11 cellular contexts compared by ENCODE assay signal in genomic region chr1:111192074-111192473, GRCh38. TPM values are rescaled to one million over a fixed set of nuclear protein-coding genes. Genes with fewer than 3 reads are reported as not detected.
A peak's percentile ranks its signal among the peaks of the same experiment; 100 is the strongest.
DNase-seq lines count a peak whose midpoint lies in the region; ATAC-seq and TF ChIP-seq lines count a peak whose summit lies in the region.
"Had no signal": no experiment of that assay in that cellular context is flagged by ENCODE, and none has a peak within 500 bp of the region (broad histone marks: within the 10 kb centered on the region; RNA-seq: fewer than 3 reads in every experiment).

No MANE protein-coding gene starts in this region.

- H3K27me3 ChIP-seq in OCI-LY1 (ENCODE audit: insufficient read depth, low read length) (no peaks in the 10 kb centered on the region), smooth muscle cell (ENCODE audit: low read depth) (no peaks in the 10 kb centered on the region)
- H3K27me3 ChIP-seq: esophagus muscularis mucosa had no signal

- POLR2A ChIA-PET in RWPE1 (lab: Yijun Ruan, JAX; ENCODE audit: low non-redundant PET): interaction anchor here (0.5 kb wide), 1 partner anchor 25 kb away, joined by 5 read pairs; no protein-coding TSS in a partner anchor

- H2AFZ ChIP-seq in OCI-LY1 (ENCODE audit: low read length) (no peak overlapping the region), smooth muscle cell (ENCODE audit: low read depth) (no peak overlapping the region)

- peak overlapping the region; percentile 45 for H3K27ac Mint-ChIP-seq in Calu3 (ENCODE audit: unreplicated experiment)

- H3K27ac ChIP-seq in OCI-LY1 (ENCODE audit: low read depth, low read length, poor library complexity, severe bottlenecking) (peak overlapping the region; percentile 14), epithelial cell of prostate (peak overlapping the region; percentile 70), smooth muscle cell (ENCODE audit: low read depth) (peak overlapping the region; percentile 94), RWPE1 (no peak overlapping the region)

- H3K36me3 Mint-ChIP-seq in Calu3 (ENCODE audit: insufficient read depth, unreplicated experiment): peaks cover 16% of the 10 kb centered on the region

- H3K9me3 ChIP-seq in OCI-LY1 (ENCODE audit: low read length) (no peaks in the 10 kb centered on the region), smooth muscle cell (replicated peaks; ENCODE audit: low read depth) (no peaks in the 10 kb centered on the region)
- H3K9me3 ChIP-seq: esophagus muscularis mucosa had no signal

- H3K9me2 ChIP-seq in OCI-LY1 (ENCODE audit: low read depth, low read length): no peaks in the 10 kb centered on the region

- BruUV-seq in Calu3 (replicated peaks; lab: Mats Ljungman, UMichigan): no TSS peak

- DNase-seq in Calu3 (no peak), epithelial cell of prostate (ENCODE audit: low read depth, low spot score) (no peak), smooth muscle cell (lab: John Stamatoyannopoulos, UW; ENCODE audit: unreplicated experiment) (no peak), GM19240 (ENCODE audit: insufficient read length, low spot score) (no peak), RWPE1 (ENCODE audit: low spot score) (no peak)
- DNase-seq: central memory CD4-positive, alpha-beta T cell; DMS 273 treated with DMSO at 0.1 percent for 48 hours had no signal

- H3K4me1 ChIP-seq in OCI-LY1 (ENCODE audit: insufficient read depth, low read length, severe bottlenecking) (peaks cover 8% of the 10 kb centered on the region), smooth muscle cell (ENCODE audit: low read depth) (peaks cover 16% of the 10 kb centered on the region)

- H4K20me1 ChIP-seq in OCI-LY1 (ENCODE audit: insufficient read depth, low read length) (no peaks in the 10 kb centered on the region), smooth muscle cell (ENCODE audit: low read depth) (no peaks in the 10 kb centered on the region)

- H3K79me2 ChIP-seq in OCI-LY1 (ENCODE audit: insufficient read depth, low read length) (no peaks in the 10 kb centered on the region), smooth muscle cell (ENCODE audit: low read depth) (no peaks in the 10 kb centered on the region)

- H3K9ac ChIP-seq in OCI-LY1 (ENCODE audit: low read length) (no peak overlapping the region), smooth muscle cell (ENCODE audit: low read depth) (peak overlapping the region; percentile 60)

- H3K4me3 ChIP-seq in OCI-LY1 (ENCODE audit: low read depth, low read length, poor library complexity, severe bottlenecking) (no peak overlapping the region), smooth muscle cell (no peak overlapping the region)
- H3K4me3 ChIP-seq: esophagus muscularis mucosa had no signal

- intact Hi-C loops in Calu3 (cut with micrococcal nuclease; ENCODE audit: unreplicated experiment): no loop called here

- H3K4me2 ChIP-seq in OCI-LY1 (ENCODE audit: low read length): no peak overlapping the region
- H3K4me2 ChIP-seq in smooth muscle cell: peak overlapping the region; percentile 61

- H3F3A ChIP-seq in OCI-LY1 (ENCODE audit: insufficient read depth, low read length) (no peaks in the 10 kb centered on the region), smooth muscle cell (ENCODE audit: low read depth) (peaks cover 28% of the 10 kb centered on the region)

- H3K4me3 Mint-ChIP-seq in Calu3 (ENCODE audit: low read depth, unreplicated experiment): no peak overlapping the region
- H3K4me3 Mint-ChIP-seq: nephron had no signal

- no peak for ATAC-seq in HG03280 (IDR thresholded peaks at IDR 0.05; ENCODE audit: unreplicated experiment)

- H3K4me1 Mint-ChIP-seq in Calu3 (ENCODE audit: low read depth, unreplicated experiment): peaks cover 31% of the 10 kb centered on the region
- H3K4me1 Mint-ChIP-seq: nephron had no signal

- H3K36me3 ChIP-seq in OCI-LY1 (ENCODE audit: insufficient read depth, low read length) (peaks cover 97% of the 10 kb centered on the region), smooth muscle cell (ENCODE audit: low read depth) (no peaks in the 10 kb centered on the region)

- CTCF ChIA-PET in Calu3 (lab: Charles Lee) (interaction anchor here (1.3 kb wide), 1 partner anchor 261 kb away, joined by 3 read pairs; no protein-coding TSS in a partner anchor), RWPE1 (lab: Yijun Ruan, JAX) (interaction anchor here (0.6 kb wide), 1 partner anchor 1135 kb away, joined by 6 read pairs; no protein-coding TSS in a partner anchor)

- no peak for TF ChIP-seq CTCF in Calu3 (IDR thresholded peaks at IDR 0.05; ENCODE audit: unreplicated experiment)
- TF ChIP-seq CTCF in OCI-LY1 (IDR thresholded peaks at IDR 0.05; ENCODE audit: low read length): no peak
- TF ChIP-seq CTCF in smooth muscle cell (IDR thresholded peaks at IDR 0.05; ENCODE audit: borderline replicate concordance, insufficient read depth, poor library complexity, severe bottlenecking): no peak
- no peak for TF ChIP-seq CTCF in RWPE1 (conservative IDR thresholded peaks at IDR 0.05; ENCODE audit: low read depth)

- no peaks in the 10 kb centered on the region for H3K9me3 Mint-ChIP-seq in Calu3 (ENCODE audit: low read depth, unreplicated experiment)
- H3K9me3 Mint-ChIP-seq: nephron had no signal

- whole genome bisulfite sequencing in smooth muscle cell (ENCODE audit: low lambda C conversion rate): 91% methylated on average over 5 of the region's 5 CpGs

- H3K27me3 Mint-ChIP-seq in Calu3 (ENCODE audit: unreplicated experiment): no peaks in the 10 kb centered on the region

RNA-seq across cellular contexts. Expression of gene DENND2D, which starts 8.4 kb away (rescaled TPM):
- total RNA-seq in Calu3 (2022): 11.8 and 20.0 TPM in 2 replicates
- 1.1 and 3.7 TPM in 2 replicates for total RNA-seq in smooth muscle cell
- polyA plus RNA-seq in smooth muscle cell: 0.75 and 2.0 TPM in 2 replicates

RNA-seq across cellular contexts. Expression of gene CHI3L2, which starts 35.4 kb away (rescaled TPM):
- total RNA-seq in Calu3 (2022) (0.52 TPM in 1 of 2 replicates, not detected in the other), smooth muscle cell (0.54 and 0.90 TPM in 2 replicates)
- polyA plus RNA-seq in smooth muscle cell: 2.0 and 2.4 TPM in 2 replicates

RNA-seq across cellular contexts. Expression of gene CEPT1, which starts 52.1 kb away (rescaled TPM):
- total RNA-seq in Calu3 (2022) (24.7 and 26.8 TPM in 2 replicates), smooth muscle cell (36.8 and 44.5 TPM in 2 replicates)
- polyA plus RNA-seq in smooth muscle cell: 19.4 and 26.1 TPM in 2 replicates

RNA-seq across cellular contexts. Expression of gene DRAM2, which starts 52.2 kb away (rescaled TPM):
- 23.2 and 25.4 TPM in 2 replicates for total RNA-seq in Calu3 (2022)
- total RNA-seq in smooth muscle cell: 122 and 147 TPM in 2 replicates
- polyA plus RNA-seq in smooth muscle cell: 74.1 and 80.3 TPM in 2 replicates
